In the genomic region with DNA sequence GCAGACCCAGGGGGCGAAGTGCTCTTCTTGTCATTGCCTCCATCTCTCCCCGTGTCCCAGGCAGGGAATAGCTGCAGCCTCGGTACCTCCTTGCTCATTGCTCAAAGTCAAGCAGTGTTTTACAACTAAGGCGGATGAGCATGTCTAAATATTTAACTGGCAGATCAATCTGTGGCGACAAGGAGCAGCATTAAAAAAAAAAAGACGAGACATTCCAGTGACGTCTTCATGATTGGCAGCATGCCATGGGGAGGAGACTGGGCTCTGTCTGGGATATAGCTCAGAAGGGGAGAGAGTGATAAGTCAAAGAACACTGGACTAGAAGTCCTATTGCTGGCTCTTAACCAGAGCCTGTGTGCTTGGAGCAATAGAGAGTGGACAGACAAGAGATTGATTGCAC, we compare ENCODE assay signal across 12 cellular contexts.
DNase-seq lines count a peak whose midpoint lies in the region; ATAC-seq and TF ChIP-seq lines count a peak whose summit lies in the region.
"Had no signal": no experiment of that assay in that cellular context is flagged by ENCODE, and none has a peak within 500 bp of the region (broad histone marks: within the 10 kb centered on the region; RNA-seq: fewer than 3 reads in every experiment).

No MANE protein-coding gene starts in this region.

- in situ Hi-C loops in SK-MEL-5 (cut with HindIII; ENCODE audit: low pct_unique_long_range_greater_than_20kb, low sequenced_read_pairs), result no loop called here

- ATAC-seq in right cardiac atrium (peak; percentile 61 to 72), upper lobe of right lung (peak; percentile 30), HG03457 (IDR thresholded peaks at IDR 0.05; ENCODE audit: unreplicated experiment) (no peak)

- TF ChIP-seq CTCF in upper lobe of right lung (IDR thresholded peaks at IDR 0.05), result no peak

- H3K36me3 ChIP-seq in upper lobe of right lung, result no peaks in the 10 kb centered on the region
- H3K36me3 ChIP-seq: tibial artery had no signal

- 21% methylated on average over 7 of the region's 7 CpGs for WGBS in right cardiac atrium

- H3K27ac ChIP-seq in right cardiac atrium (ENCODE audit: low read length) (no peak overlapping the region), upper lobe of right lung (no peak overlapping the region)
- H3K27ac ChIP-seq: epithelial cell of prostate, tibial artery had no signal

- no peaks in the 10 kb centered on the region for H3K27me3 ChIP-seq in right cardiac atrium (ENCODE audit: control insufficient read depth, insufficient read depth)
- H3K27me3 ChIP-seq in upper lobe of right lung, result no peaks in the 10 kb centered on the region

- no peaks in the 10 kb centered on the region for H3K4me1 ChIP-seq in right cardiac atrium (ENCODE audit: control insufficient read depth, insufficient read depth, low read length)
- H3K4me1 ChIP-seq in upper lobe of right lung, result no peaks in the 10 kb centered on the region
- H3K4me1 ChIP-seq: tibial artery had no signal

- H3K4me3 ChIP-seq in right cardiac atrium (ENCODE audit: low read length) (no peak overlapping the region), upper lobe of right lung (no peak overlapping the region)
- H3K4me3 ChIP-seq: tibial artery had no signal

- DNase-seq in SHP77 treated with DMSO at 0.1 percent for 48 hours (lab: John Stamatoyannopoulos, UW) (peak; percentile 9), SHP77 (lab: John Stamatoyannopoulos, UW) (no peak), SK-MEL-5 (ENCODE audit: low read depth, low spot score) (peak; percentile 39), right cardiac atrium (peak in 2 of 3 donors; percentile 28 to 50), upper lobe of right lung (no peak), Kasumi-1 (lab: John Stamatoyannopoulos, UW) (no peak), epidermal melanocyte (ENCODE audit: insufficient read length, low spot score) (no peak)
- DNase-seq: activated CD4-positive, alpha-beta T cell treated with anti-CD3 and anti-CD28 coated beads for 1 hour; NCI-H774; tibial artery had no signal

- H3K9me3 ChIP-seq in right cardiac atrium (ENCODE audit: control insufficient read depth, low read length), result no peaks in the 10 kb centered on the region
- no peaks in the 10 kb centered on the region for H3K9me3 ChIP-seq in upper lobe of right lung
- H3K9me3 ChIP-seq: tibial artery had no signal

- intact Hi-C loops in right cardiac atrium (cut with DNase I), result no loop called here
- intact Hi-C loops in upper lobe of right lung (cut with DNase I), result no loop called here

Comparison
In these comparisons a context has a peak if more than half of its experiments do, and no peak if none do; other contexts are left out.
1. DNase-seq: peak in SHP77 treated with DMSO at 0.1 percent for 48 hours (single experiment), SK-MEL-5 (single experiment) and right cardiac atrium (2 of 3); none in SHP77 (0 of 2), upper lobe of right lung (single experiment), Kasumi-1 (0 of 2) and epidermal melanocyte (single experiment).